In genomic region chr18:9053814-9054213, GRCh38 we compare ENCODE assay signal across 19 cellular contexts. TPM values are rescaled to one million over a fixed set of nuclear protein-coding genes. Genes with fewer than 3 reads are reported as not detected.
DNase-seq lines count a peak whose midpoint lies in the region; ATAC-seq, FAIRE-seq and TF ChIP-seq lines count a peak whose summit lies in the region.
"Had no signal": no experiment of that assay in that cellular context is flagged by ENCODE, and none has a peak within 500 bp of the region (broad histone marks: within the 10 kb centered on the region; RNA-seq: fewer than 3 reads in every experiment).

No MANE protein-coding gene starts in this region.

- H3K4me1 ChIP-seq in OCI-LY3 (ENCODE audit: low read length), result peaks cover 67% of the 10 kb centered on the region
- H3K4me1 ChIP-seq in K562 (replicated peaks in 1 of 2; ENCODE audit: control insufficient read depth in 2 of 2, insufficient read depth in 2 of 2, low read length in 2 of 2), result peaks cover 0 to 14% of the 10 kb centered on the region in 2 experiments; a peak in 3 of 5 replicates
- H3K4me1 ChIP-seq: BE2C had no signal

- no peak for TF ChIP-seq POLR2A in K562 (conservative IDR thresholded peaks at IDR 0.05)

- H3K79me2 ChIP-seq in OCI-LY3 (ENCODE audit: low read length) (0 out of 2 replicates have a peak, but pooled peaks cover 5% of the 10 kb centered on the region), K562 (ENCODE audit: control insufficient read depth, insufficient read depth, low read length) (no peaks in the 10 kb centered on the region)

- in situ Hi-C loops in K562 (cut with MboI) (no loop called here), G401 (cut with HindIII; ENCODE audit: low sequenced_read_pairs) (no loop called here)

- FAIRE-seq in K562 (lab: Jason Lieb, UNC), result no peak
- FAIRE-seq: A204.1, D721Med, GM12891 had no signal

- H3K9me3 ChIP-seq in OCI-LY3 (ENCODE audit: insufficient read depth, low read length) (peaks cover 36% of the 10 kb centered on the region), K562 (replicated peaks; ENCODE audit: control insufficient read depth, insufficient read depth, low read depth, low read length) (peaks cover 32% of the 10 kb centered on the region)
- H3K9me3 ChIP-seq: BE2C had no signal

- H4K20me1 ChIP-seq in OCI-LY3 (ENCODE audit: insufficient read depth, low read length), result no peaks in the 10 kb centered on the region
- H4K20me1 ChIP-seq in K562 (replicated peaks; ENCODE audit: control insufficient read depth, insufficient read depth, low read length), result no peaks in the 10 kb centered on the region
- H4K20me1 ChIP-seq: BLaER1 had no signal

- H2AFZ ChIP-seq in OCI-LY3 (ENCODE audit: low read depth, low read length), result no peak overlapping the region
- H2AFZ ChIP-seq in K562 (ENCODE audit: low read depth, low read length), result no peak overlapping the region

- H3K27ac ChIP-seq in OCI-LY3 (ENCODE audit: low read length), result peak overlapping the region; percentile 98; the same call in 1 of the 2 replicates
- H3K27ac ChIP-seq in K562 (ENCODE audit: extremely low read depth, low read depth, low read length), result no peak overlapping the region
- H3K27ac ChIP-seq: BLaER1 had no signal

- ATAC-seq in K562 (no peak), left lobe of liver (no peak)
- ATAC-seq: CD8-positive, alpha-beta T cell had no signal

- H3K27me3 ChIP-seq in OCI-LY3 (ENCODE audit: low read depth, low read length) (no peaks in the 10 kb centered on the region), K562 (ENCODE audit: control insufficient read depth in 2 of 2, insufficient read depth in 2 of 2, low read length in 2 of 2) (no peaks in the 10 kb centered on the region)
- H3K27me3 ChIP-seq: BE2C, BLaER1 had no signal

- H3K4me3 ChIP-seq in OCI-LY3 (ENCODE audit: low read length) (no peak overlapping the region), K562 (no peak overlapping the region)
- H3K4me3 ChIP-seq: BLaER1 had no signal

- TF ChIP-seq RAD21 in K562 (CRISPR knock-in tag; conservative IDR thresholded peaks at IDR 0.05 in 1 of 2, IDR thresholded peaks at IDR 0.05 in 1 of 2), result no peak

- TF ChIP-seq CTCF in OCI-LY3 (IDR thresholded peaks at IDR 0.05; ENCODE audit: low read depth, low read length) (no peak), K562 (IDR thresholded peaks at IDR 0.05 in 2 of 3, conservative IDR thresholded peaks at IDR 0.05 in 1 of 3; ENCODE audit: insufficient read depth in 2 of 3, low read depth in 1 of 3, low read length in 3 of 3) (no peak)

- BruUV-seq in K562 (replicated peaks; lab: Mats Ljungman, UMichigan), result no TSS peak

- H3K9ac ChIP-seq in OCI-LY3 (ENCODE audit: low read length) (no peak overlapping the region), K562 (ENCODE audit: insufficient read depth in 1 of 2, low read depth in 2 of 2, low read length in 2 of 2) (no peak overlapping the region)
- H3K9ac ChIP-seq: BLaER1 had no signal

- H3K36me3 ChIP-seq in OCI-LY3 (replicated peaks; ENCODE audit: low read depth, low read length), result peaks cover 35% of the 10 kb centered on the region
- H3K36me3 ChIP-seq in K562 (ENCODE audit: control insufficient read depth, insufficient read depth, low read length), result no peaks in the 10 kb centered on the region
- H3K36me3 ChIP-seq: BE2C, BLaER1 had no signal

- H3K4me2 ChIP-seq in OCI-LY3 (ENCODE audit: low read length) (no peak overlapping the region), K562 (ENCODE audit: insufficient read depth, low read length) (no peak overlapping the region)
- H3K4me2 ChIP-seq: BLaER1 had no signal

- CTCF ChIA-PET in K562 (lab: Yijun Ruan, JAX; ENCODE audit: low intra/inter-chr PET ratio), result no interaction called here

- no peaks in the 10 kb centered on the region for H3K9me1 ChIP-seq in K562 (ENCODE audit: control insufficient read depth, insufficient read depth, low read length)

- no peak for TF ChIP-seq EP300 in K562 (IDR thresholded peaks at IDR 0.05; ENCODE audit: low read length)

- intact Hi-C loops in K562 (cut with micrococcal nuclease), result loop anchor here (2.0 to 10.0 kb wide), 3 partner anchors 57 to 359 kb away; no protein-coding TSS in a partner anchor

- POLR2A ChIA-PET in K562 (lab: Yijun Ruan, JAX), result no interaction called here

- DNase-seq in K562 (ENCODE audit: extremely low read depth in 1 of 4, low spot score in 3 of 4) (no peak), left lobe of liver (ENCODE audit: low spot score) (peak; percentile 5), GF-D8 (lab: John Stamatoyannopoulos, UW) (no peak), NK-92 (lab: John Stamatoyannopoulos, UW; ENCODE audit: unreplicated experiment) (no peak), G401 (ENCODE audit: low spot score) (no peak), NCI-H345 treated with DMSO at 0.1 percent for 48 hours (lab: John Stamatoyannopoulos, UW; ENCODE audit: unreplicated experiment) (no peak)
- DNase-seq: 8988T; BE2C; Caco-2; Calu3; CD4-positive, alpha-beta T cell; CD8-positive, alpha-beta T cell; DMS79 treated with DMSO at 0.1 percent for 48 hours; GDM1 had no signal

- WGBS in K562 (ENCODE audit: insufficient coverage, low coverage, missing lambda C conversion rate), result 71% methylated on average over 1 of the region's 1 CpG

TF ChIP-seq in K562, 482 proteins besides CTCF, POLR2A, EP300 and RAD21 (continues in another document):
- TF ChIP-seq, protein P1, sequence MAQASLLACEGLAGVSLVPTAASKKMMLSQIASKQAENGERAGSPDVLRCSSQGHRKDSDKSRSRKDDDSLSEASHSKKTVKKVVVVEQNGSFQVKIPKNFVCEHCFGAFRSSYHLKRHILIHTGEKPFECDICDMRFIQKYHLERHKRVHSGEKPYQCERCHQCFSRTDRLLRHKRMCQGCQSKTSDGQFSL (CRISPR knock-in tag; IDR thresholded peaks at IDR 0.05), result no peak
- TF ChIP-seq, protein P1 (tag; IDR thresholded peaks at IDR 0.05), result no peak
- peak; percentile 80 for TF ChIP-seq ZNF592 (IDR thresholded peaks at IDR 0.05)
- TF ChIP-seq, protein P2, sequence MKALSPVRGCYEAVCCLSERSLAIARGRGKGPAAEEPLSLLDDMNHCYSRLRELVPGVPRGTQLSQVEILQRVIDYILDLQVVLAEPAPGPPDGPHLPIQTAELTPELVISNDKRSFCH (CRISPR knock-in tag; IDR thresholded peaks at IDR 0.05), result no peak
- TF ChIP-seq, protein P2 (tag; IDR thresholded peaks at IDR 0.05), result 0 out of 2 replicates have a peak, but pooled peaks have one; percentile 60

RNA-seq across cellular contexts. Expression of gene NDUFV2, which starts 48.7 kb away (rescaled TPM):
- 122 and 367 TPM in 2 replicates for total RNA-seq in K562 (2011; cell fraction: chromatin; rRNA removed; ENCODE audit: low replicate concordance)
- total RNA-seq in K562 (2011; cell fraction: nucleolus; rRNA removed), result 101 and 132 TPM in 2 replicates
- total RNA-seq in K562 (2011; cell fraction: nucleoplasm; rRNA removed), result 250 and 347 TPM in 2 replicates
- total RNA-seq in K562 (2014; rRNA removed), result 213 and 332 TPM in 2 replicates
- 378 and 409 TPM in 2 replicates for total RNA-seq in K562 (2014; rRNA removed; fragmentation: Illumina TruSeq; extraction: Trizol)
- 341 and 397 TPM in 2 replicates for total RNA-seq in K562 (2015; rRNA removed; fragmentation: Illumina TruSeq; extraction: Trizol)
- 302 and 312 TPM in 2 replicates for total RNA-seq in K562 (2021)
- 451 and 487 TPM in 2 replicates for polyA plus RNA-seq in K562 (2011; rRNA removed)
- polyA plus RNA-seq in K562 (2011; cell fraction: cytosol; rRNA removed), result 117 and 214 TPM in 2 replicates
- polyA plus RNA-seq in K562 (2011; cell fraction: nucleus; rRNA removed), result 97.9 and 211 TPM in 2 replicates
- 263 and 279 TPM in 2 replicates for polyA plus RNA-seq in K562 (2012)
- polyA plus RNA-seq in K562 (2014; fragmentation: Illumina TruSeq; extraction: Trizol), result 354 and 361 TPM in 2 replicates
- 100 to 1,000 TPM; 384 to 550 TPM for polyA plus RNA-seq in K562 (2014; fragmentation: Nextera tagmentation; extraction: Ambion mirVana)
- 389 and 437 TPM in 2 replicates for polyA plus RNA-seq in K562 (2014; rRNA removed)
- 148 and 223 TPM in 2 replicates for polyA minus RNA-seq in K562 (2011; rRNA and poly(A)+ RNA removed)
- 44.6 and 66.0 TPM in 2 replicates for polyA minus RNA-seq in K562 (2011; cell fraction: cytosol; rRNA and poly(A)+ RNA removed)
- 155 and 334 TPM in 2 replicates for polyA minus RNA-seq in K562 (2011; cell fraction: nucleus; rRNA and poly(A)+ RNA removed)
- 151 TPM for total RNA-seq in left lobe of liver
- total RNA-seq in G401 (2014; rRNA removed; shearing (Covaris generic)), result 221 and 286 TPM in 2 replicates
